ENCODE assay signal across 8 cellular contexts in genomic region chr3:105518806-105519418, GRCh38.
DNase-seq lines count a peak whose midpoint lies in the region; ATAC-seq, FAIRE-seq and TF ChIP-seq lines count a peak whose summit lies in the region.

No MANE protein-coding gene starts in this region.

- H3K4me2 ChIP-seq in KMS-11 (no peak overlapping the region), HepG2 (ENCODE audit: low read depth, low read length) (no peak overlapping the region)

- FAIRE-seq in HepG2 (lab: Jason Lieb, UNC) (no peak), urothelium cell line (lab: Jason Lieb, UNC) (no peak)

- H3K36me3 ChIP-seq in A673 (ENCODE audit: insufficient read depth, low read length, poor library complexity, severe bottlenecking) (no peaks in the 10 kb centered on the region), KMS-11 (ENCODE audit: insufficient read depth) (no peaks in the 10 kb centered on the region), Panc1 (ENCODE audit: control insufficient read depth, insufficient read depth, low read length) (no peaks in the 10 kb centered on the region), HepG2 (replicated peaks in 1 of 2; ENCODE audit: control insufficient read depth in 1 of 2, insufficient read depth in 2 of 2, low read length in 2 of 2) (no peaks in the 10 kb centered on the region)

- H2AFZ ChIP-seq in KMS-11 (ENCODE audit: low read depth) = no peak overlapping the region
- no peak overlapping the region for H2AFZ ChIP-seq in HepG2 (ENCODE audit: low read length)

- H3K4me3 ChIP-seq in A673 (ENCODE audit: low read depth, low read length, poor library complexity, severe bottlenecking) (no peak overlapping the region), KMS-11 (IDR thresholded peaks at IDR 0.05; ENCODE audit: insufficient read depth, low read depth, low read length) (no peak overlapping the region), Panc1 (ENCODE audit: low read depth in 2 of 2, low read length in 2 of 2) (no peak overlapping the region), HepG2 (replicated peaks in 1 of 3; ENCODE audit: insufficient read depth in 1 of 3, low read depth in 2 of 3, low read length in 3 of 3) (no peak overlapping the region)

- CTCF ChIA-PET in A673 (lab: Charles Lee) (no interaction called here), Panc1 (lab: Charles Lee) (no interaction called here), HepG2 (lab: Yijun Ruan, JAX; ENCODE audit: low intra/inter-chr PET ratio, low total read pairs) (interaction anchor here (1.1 to 2.0 kb wide), 4 partner anchors 150 to 891 kb away, joined by 3 to 12 read pairs (median 6); no protein-coding TSS in a partner anchor)

- TF ChIP-seq RAD21 in HepG2 (CRISPR knock-in tag; IDR thresholded peaks at IDR 0.05) = peak; percentile 66

- intact Hi-C loops in A673 (cut with micrococcal nuclease; ENCODE audit: unreplicated experiment) (loop anchor here (1.0 to 10.0 kb wide), 3 partner anchors 150 to 1247 kb away; no protein-coding TSS in a partner anchor), Panc1 (cut with micrococcal nuclease; ENCODE audit: unreplicated experiment) (loop anchor here (5.0 kb wide), 1 partner anchor 152 kb away; the partner anchor contains the start of gene ALCAM), HepG2 (cut with micrococcal nuclease; ENCODE audit: unreplicated experiment) (loop anchor here (1.0 to 10.0 kb wide), 8 partner anchors 16 to 1524 kb away; partner anchors contain the start of gene ALCAM)

- H4K20me1 ChIP-seq in KMS-11 (ENCODE audit: insufficient read depth) (no peaks in the 10 kb centered on the region), HepG2 (ENCODE audit: insufficient read depth, low read length) (no peaks in the 10 kb centered on the region; the same call in 1 of the 2 replicates)

- TF ChIP-seq EP300 in HepG2 (IDR thresholded peaks at IDR 0.05; ENCODE audit: low read depth in 2 of 2, low read length in 2 of 2) (no peak), HepG2 (CRISPR knock-in tag; IDR thresholded peaks at IDR 0.05; ENCODE audit: borderline replicate concordance) (no peak)

- peak; percentile 83 for DNase-seq in A673 (ENCODE audit: low spot score)
- DNase-seq in GF-D8 (lab: John Stamatoyannopoulos, UW) = peak; percentile 16
- DNase-seq in H4 (ENCODE audit: low spot score) = peak; percentile 47
- DNase-seq in Panc1 (ENCODE audit: low read depth, low spot score) = peak; percentile 62
- DNase-seq in cerebellum (ENCODE audit: low spot score) = peak; percentile 36
- DNase-seq in HepG2 (ENCODE audit: low spot score) = peak; percentile 35
- DNase-seq in urothelium cell line (ENCODE audit: low spot score) = peak; percentile 40

- peak; percentile 80 for ATAC-seq in Panc1
- peak; percentile 78 for ATAC-seq in HepG2

- BruUV-seq in A673 (replicated peaks; lab: Mats Ljungman, UMichigan) (no TSS peak), Panc1 (replicated peaks; lab: Mats Ljungman, UMichigan) (no TSS peak), HepG2 (replicated peaks; lab: Mats Ljungman, UMichigan) (no TSS peak)

- no peaks in the 10 kb centered on the region for H3K4me1 ChIP-seq in A673 (ENCODE audit: insufficient read depth, low read length, poor library complexity, severe bottlenecking)
- no peaks in the 10 kb centered on the region for H3K4me1 ChIP-seq in KMS-11 (ENCODE audit: low read depth, poor library complexity, severe bottlenecking)
- no peaks in the 10 kb centered on the region for H3K4me1 ChIP-seq in Panc1 (ENCODE audit: control insufficient read depth, insufficient read depth, low read length)
- no peaks in the 10 kb centered on the region for H3K4me1 ChIP-seq in HepG2 (ENCODE audit: insufficient read depth, low read length)

- WGBS in HepG2 (ENCODE audit: low lambda C conversion rate) = 7% methylated on average over 4 of the region's 4 CpGs

- TF ChIP-seq POLR2A in HepG2 (IDR thresholded peaks at IDR 0.05; ENCODE audit: insufficient read depth in 1 of 2, low read depth in 2 of 2, low read length in 2 of 2) = no peak

- peak; percentile 68 for TF ChIP-seq CTCF in A673 (conservative IDR thresholded peaks at IDR 0.05; ENCODE audit: low read depth, low read length)
- peak; percentile 67 for TF ChIP-seq CTCF in KMS-11 (conservative IDR thresholded peaks at IDR 0.05; ENCODE audit: low read depth, low read length)
- TF ChIP-seq CTCF in Panc1 (IDR thresholded peaks at IDR 0.05) = peak; percentile 68; the same call in 1 of the 2 replicates
- peak; percentile 73 for TF ChIP-seq CTCF in HepG2 (CRISPR knock-in tag; IDR thresholded peaks at IDR 0.05)

- H3K79me2 ChIP-seq in KMS-11 (ENCODE audit: insufficient read depth, low read depth) = no peaks in the 10 kb centered on the region
- H3K79me2 ChIP-seq in HepG2 (ENCODE audit: insufficient read depth, low read length) = no peaks in the 10 kb centered on the region

- H3K27me3 ChIP-seq in A673 (replicated peaks; ENCODE audit: insufficient read depth, low read depth, low read length, poor library complexity) = no peaks in the 10 kb centered on the region
- no peaks in the 10 kb centered on the region for H3K27me3 ChIP-seq in KMS-11 (ENCODE audit: insufficient read depth, low read depth)
- H3K27me3 ChIP-seq in Panc1 (ENCODE audit: control insufficient read depth, insufficient read depth, low read length) = no peaks in the 10 kb centered on the region
- H3K27me3 ChIP-seq in HepG2 (ENCODE audit: control insufficient read depth in 1 of 2, insufficient read depth in 2 of 2, low read length in 2 of 2) = no peaks in the 10 kb centered on the region

- H3K9ac ChIP-seq in KMS-11 = no peak overlapping the region
- H3K9ac ChIP-seq in HepG2 (ENCODE audit: insufficient read depth, low read depth, low read length) = no peak overlapping the region

- POLR2A ChIA-PET in A673 (lab: Charles Lee; ENCODE audit: low non-redundant PET) = no interaction called here
- POLR2A ChIA-PET in Panc1 (lab: Charles Lee) = no interaction called here
- POLR2A ChIA-PET in HepG2 (lab: Yijun Ruan, JAX) = no interaction called here

- in situ Hi-C loops in Panc1 (cut with HindIII; ENCODE audit: low pct_unique_long_range_greater_than_20kb, low sequenced_read_pairs) (no loop called here), HepG2 (cut with HindIII; ENCODE audit: extremely low pct_ligation_motif_present, low pct_unique_long_range_greater_than_20kb) (loop anchor here (25.0 kb wide), 2 partner anchors 307 to 907 kb away; no protein-coding TSS in a partner anchor)

- H3K9me3 ChIP-seq in A673 (ENCODE audit: low read depth, low read length, poor library complexity, severe bottlenecking) (no peaks in the 10 kb centered on the region), Panc1 (ENCODE audit: control insufficient read depth, insufficient read depth, low read depth, low read length) (no peaks in the 10 kb centered on the region), HepG2 (ENCODE audit: low read length) (no peaks in the 10 kb centered on the region)

- H3K27ac ChIP-seq in A673 (ENCODE audit: low read depth, low read length, poor library complexity, severe bottlenecking) = no peak overlapping the region
- H3K27ac ChIP-seq in KMS-11 = no peak overlapping the region
- no peak overlapping the region for H3K27ac ChIP-seq in Panc1 (ENCODE audit: low read length)
- H3K27ac ChIP-seq in HepG2 (ENCODE audit: extremely low read length, insufficient read depth, low read length) = no peak overlapping the region

TF ChIP-seq in HepG2, 621 proteins besides CTCF, POLR2A, EP300 and RAD21 (continues in another document):
- TF ChIP-seq GATAD2A (CRISPR knock-in tag; IDR thresholded peaks at IDR 0.05) = 0 out of 2 replicates have a peak, but pooled peaks have one; percentile 31
- TF ChIP-seq ARID5B (CRISPR knock-in tag; IDR thresholded peaks at IDR 0.05) = 0 out of 2 replicates have a peak, but pooled peaks have one; percentile 18
- 0 out of 2 replicates have a peak, but pooled peaks have one; percentile 18 for TF ChIP-seq THAP11 (CRISPR knock-in tag; IDR thresholded peaks at IDR 0.05)
- no peak for TF ChIP-seq ZNF597 (CRISPR knock-in tag; IDR thresholded peaks at IDR 0.05)
- 0 out of 2 replicates have a peak, but pooled peaks have one; percentile 24 for TF ChIP-seq YEATS4 (CRISPR knock-in tag; IDR thresholded peaks at IDR 0.05; ENCODE audit: borderline replicate concordance)
- peak; percentile 86 for TF ChIP-seq STAG1 (CRISPR knock-in tag; IDR thresholded peaks at IDR 0.05)
- TF ChIP-seq MIXL1 (CRISPR knock-in tag; IDR thresholded peaks at IDR 0.05) = 0 out of 2 replicates have a peak, but pooled peaks have one; percentile 22
- TF ChIP-seq SMC3 (IDR thresholded peaks at IDR 0.05; ENCODE audit: low read length) = peak; percentile 85

Comparison
In these comparisons a context has a peak if more than half of its experiments do, and no peak if none do; other contexts are left out.
1. DNase-seq: peak in every context shown above with its lines; median percentile 83 in A673; 62 in Panc1; 47 in H4; 40 in urothelium cell line; 36 in cerebellum; 35 in HepG2; 16 in GF-D8.